Comparison of ENCODE assay signal across 26 cellular contexts in the genomic region with DNA sequence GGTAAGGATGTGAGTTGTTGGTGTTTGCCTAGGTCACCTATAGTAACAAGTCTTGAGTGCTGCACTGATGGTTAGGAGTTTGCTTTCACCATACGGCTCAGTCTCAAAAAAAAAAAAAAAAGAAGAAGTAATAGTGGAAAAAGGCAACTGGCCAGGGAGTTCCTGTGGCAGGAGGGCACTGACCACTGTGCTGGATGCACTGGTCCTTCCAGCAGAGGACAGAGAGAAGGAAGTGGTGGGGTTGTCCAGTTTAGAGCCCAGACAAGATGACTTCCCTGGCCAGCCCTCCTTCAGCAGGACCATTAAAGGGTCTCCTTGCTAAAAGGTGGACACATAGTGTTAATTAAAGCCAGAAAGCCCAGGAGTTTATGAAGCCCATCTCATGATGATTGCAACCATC. TPM values are rescaled to one million over a fixed set of nuclear protein-coding genes. Genes with fewer than 3 reads are reported as not detected.
"Had no signal": no experiment of that assay in that cellular context is flagged by ENCODE, and none has a peak within 500 bp of the region (broad histone marks: within the 10 kb centered on the region; RNA-seq: fewer than 3 reads in every experiment).

No MANE protein-coding gene starts in this region.

- DNase-seq: effector CD8-positive, alpha-beta T cell; endodermal cell; foreskin fibroblast; gastrocnemius medialis; natural killer cell; occipital lobe; ovary; retina; sigmoid colon; stimulated activated CD4-positive, alpha-beta T cell treated with anti-CD3 and anti-CD28 coated beads, Interleukin-2, amount 100 ng/mL, for 24 hours; stimulated activated CD4-positive, alpha-beta T cell treated with anti-CD3 and anti-CD28 coated beads, Interleukin-4, amount 100 ng/mL, for 24 hours; stimulated activated naive CD4-positive, alpha-beta T cell treated with Interleukin-2 at 50 U/mL for 16 hours; stomach; thyroid gland had no signal

- H3K9me3 ChIP-seq: gastrocnemius medialis, ovary, sigmoid colon, stomach, thyroid gland had no signal

- H3K27me3 ChIP-seq: gastrocnemius medialis, ovary, sigmoid colon, stomach, thyroid gland had no signal

- ATAC-seq: gastrocnemius medialis; natural killer cell; stimulated activated effector memory CD8-positive, alpha-beta T cell treated with anti-CD3 and anti-CD28 coated beads, Interleukin-12 subunit alpha, Interleukin-12 subunit beta, amount 100 ng/mL, for 72 hours had no signal

- H3K4me1 ChIP-seq: gastrocnemius medialis, sigmoid colon, stomach, thyroid gland had no signal

- H3K36me3 ChIP-seq: ovary had no signal

- H3K27ac ChIP-seq: epithelial cell of prostate, gastrocnemius medialis, ovary, sigmoid colon, stomach, thyroid gland had no signal

- FAIRE-seq: colon, keratinocyte had no signal

- H3K4me3 ChIP-seq: gastrocnemius medialis, ovary, sigmoid colon, stomach, thyroid gland had no signal

RNA-seq across cellular contexts. Expression of gene BTBD19, which starts 46.7 kb away (rescaled TPM):
- polyA plus RNA-seq: neural cell had no signal

RNA-seq across cellular contexts. Expression of gene DYNLT4, which starts 47.8 kb away (rescaled TPM):
- total RNA-seq: cerebellum, esophagus mucosa, gastrocnemius medialis, mesenteric fat pad, occipital lobe, posterior vena cava, skeletal muscle tissue, temporal lobe, urinary bladder had no signal
- polyA plus RNA-seq: keratinocyte, neural cell had no signal
